1 cellular context compared by ENCODE assay signal in the genomic region with DNA sequence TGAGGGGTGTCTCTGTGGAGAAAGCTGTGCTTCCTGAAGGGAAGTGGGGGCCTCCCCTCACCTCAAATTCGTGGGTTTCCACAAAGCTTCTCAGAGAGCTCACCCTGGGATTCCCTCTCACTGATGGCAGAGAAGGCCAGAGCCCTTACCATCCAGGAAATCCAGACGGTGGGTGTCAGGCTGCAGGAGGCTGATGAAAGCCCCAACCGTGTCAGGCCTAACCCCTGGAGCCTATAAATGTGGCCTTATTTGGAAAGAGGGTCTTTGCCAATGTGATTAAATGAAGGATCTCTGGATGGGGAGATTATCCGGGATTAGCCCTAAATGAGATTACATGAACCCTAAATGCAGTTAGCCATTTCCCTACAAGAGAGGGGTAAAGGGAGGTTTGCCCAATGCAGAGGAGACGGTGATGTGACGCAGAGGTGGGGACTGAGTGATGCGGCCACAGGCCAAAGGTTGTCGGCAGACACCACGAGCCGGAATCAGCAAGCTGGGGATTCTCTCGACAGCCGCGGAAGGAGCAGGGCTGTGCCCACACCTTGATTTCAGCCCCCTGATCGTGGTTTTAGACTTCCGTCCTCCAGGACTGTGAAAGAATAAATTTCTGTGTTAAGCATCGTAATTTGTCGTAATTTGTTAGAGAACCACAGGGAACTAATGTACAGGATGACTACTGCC.
TF ChIP-seq lines count a peak whose summit lies in the region.

No MANE protein-coding gene starts in this region.

TF ChIP-seq in A549, 52 proteins besides CTCF, POLR2A, EP300 and RAD21 (continued from another document):
- TF ChIP-seq, protein P1, sequence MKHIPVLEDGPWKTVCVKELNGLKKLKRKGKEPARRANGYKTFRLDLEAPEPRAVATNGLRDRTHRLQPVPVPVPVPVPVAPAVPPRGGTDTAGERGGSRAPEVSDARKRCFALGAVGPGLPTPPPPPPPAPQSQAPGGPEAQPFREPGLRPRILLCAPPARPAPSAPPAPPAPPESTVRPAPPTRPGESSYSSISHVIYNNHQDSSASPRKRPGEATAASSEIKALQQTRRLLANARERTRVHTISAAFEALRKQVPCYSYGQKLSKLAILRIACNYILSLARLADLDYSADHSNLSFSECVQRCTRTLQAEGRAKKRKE (CRISPR knock-in tag; IDR thresholded peaks at IDR 0.05; ENCODE audit: low read depth), result no peak
- TF ChIP-seq RFX5 (IDR thresholded peaks at IDR 0.05) (no peak), CHD4 (IDR thresholded peaks at IDR 0.05; ENCODE audit: borderline replicate concordance) (no peak)
